ENCODE assay signal across 30 cellular contexts in genomic region chr1:15217654-15218053, GRCh38. TPM values are rescaled to one million over a fixed set of nuclear protein-coding genes. Genes with fewer than 3 reads are reported as not detected.
"Had no signal": no experiment of that assay in that cellular context is flagged by ENCODE, and none has a peak within 500 bp of the region (broad histone marks: within the 10 kb centered on the region; RNA-seq: fewer than 3 reads in every experiment).

No MANE protein-coding gene starts in this region.

- H3K4me1 Mint-ChIP-seq: activated CD4-positive, alpha-beta T cell treated with anti-CD3 and anti-CD28 coated beads for 36 hours had no signal

- H3K27me3 ChIP-seq: MG63 had no signal

- DNase-seq: activated CD4-positive, alpha-beta T cell treated with anti-CD3 and anti-CD28 coated beads for 36 hours; activated CD4-positive, alpha-beta T cell treated with anti-CD3 and anti-CD28 coated beads, Interleukin-2, amount 10 ng/mL, durations not matched to agents 7 days and 5 days; activated CD4-positive, alpha-beta T cell treated with anti-CD3 and anti-CD28 coated beads, Interleukin-2, amount 50 U/mL, for 48 hours; activated CD8-positive, alpha-beta T cell treated with anti-CD3 and anti-CD28 coated beads, Interleukin-2, amount 10 ng/mL, durations not matched to agents 7 days and 5 days; activated naive CD4-positive, alpha-beta T cell treated with anti-CD3 and anti-CD28 coated beads, Interleukin-2, amount 10 ng/mL, durations not matched to agents 7 days and 5 days; activated naive CD8-positive, alpha-beta T cell treated with anti-CD3 and anti-CD28 coated beads, Interleukin-2, amount 50 U/mL, for 24 hours; activated T-cell treated with anti-CD3 and anti-CD28 coated beads, Interleukin-2, amount 50 U/mL, for 24 hours; anterior cingulate cortex; caudate nucleus; cerebellar nuclear complex; Kasumi-1; KG1; MG63; NCI-H1048; NCI-H1105 treated with DMSO at 0.1 percent for 48 hours; NCI-H1436; NCI-H1694; NCI-H1930; NCI-H2081 treated with DMSO at 0.1 percent for 48 hours; NCI-H226; NCI-H524 treated with DMSO at 0.1 percent for 48 hours; Right ventricle myocardium superior; T-helper 1 cell; T-helper 9 cell had no signal

- H3K36me3 ChIP-seq: MG63 had no signal

- H3K36me3 Mint-ChIP-seq: activated naive CD4-positive, alpha-beta T cell treated with anti-CD3 and anti-CD28 coated beads, Interleukin-2, amount 10 ng/mL, durations not matched to agents 7 days and 5 days; activated naive CD8-positive, alpha-beta T cell had no signal

- H3K9me3 Mint-ChIP-seq: activated naive CD4-positive, alpha-beta T cell treated with anti-CD3 and anti-CD28 coated beads, Interleukin-2, amount 10 ng/mL, durations not matched to agents 7 days and 5 days; activated naive CD8-positive, alpha-beta T cell treated with anti-CD3 and anti-CD28 coated beads, Interleukin-2, amount 50 U/mL, for 24 hours; activated T-cell treated with anti-CD3 and anti-CD28 coated beads, Interleukin-2, amount 50 U/mL, for 24 hours; activated T-helper 2 cell treated with anti-CD3 and anti-CD28 coated beads, Interferon-gamma antibody, Interleukin-2, Interleukin-4, amounts not matched to agents 10 μg/mL and 5 μg/mL and 100 μg/mL, durations not matched to agents 14 hours and 24 hours and 36 hours had no signal

- H3K4me3 ChIP-seq: MG63 had no signal

- FAIRE-seq: bronchial epithelial cell had no signal

- H3K9me3 ChIP-seq: MG63 had no signal

- ATAC-seq: activated CD4-positive, alpha-beta T cell treated with anti-CD3 and anti-CD28 coated beads for 36 hours; activated CD4-positive, CD25-positive, alpha-beta regulatory T cell treated with anti-CD3 and anti-CD28 coated beads, Interleukin-2, amount 50 U/mL, for 24 hours; activated CD8-positive, alpha-beta T cell treated with anti-CD3 and anti-CD28 coated beads, Interleukin-2, amount 10 ng/mL, durations not matched to agents 7 days and 5 days; activated naive CD8-positive, alpha-beta T cell treated with anti-CD3 and anti-CD28 coated beads, Interleukin-2, amount 50 U/mL, for 24 hours; WTC11 had no signal

- H3K4me3 Mint-ChIP-seq: activated CD4-positive, alpha-beta T cell treated with anti-CD3 and anti-CD28 coated beads for 36 hours; activated CD4-positive, alpha-beta T cell treated with anti-CD3 and anti-CD28 coated beads, Interleukin-2, amount 10 ng/mL, durations not matched to agents 7 days and 5 days; activated CD8-positive, alpha-beta T cell treated with anti-CD3 and anti-CD28 coated beads, Interleukin-2, amount 10 ng/mL, durations not matched to agents 7 days and 5 days; activated naive CD4-positive, alpha-beta T cell treated with anti-CD3 and anti-CD28 coated beads, Interleukin-2, amount 10 ng/mL, durations not matched to agents 7 days and 5 days; activated naive CD8-positive, alpha-beta T cell; activated naive CD8-positive, alpha-beta T cell treated with anti-CD3 and anti-CD28 coated beads, Interleukin-2, amount 50 U/mL, for 24 hours; activated T-cell treated with anti-CD3 and anti-CD28 coated beads, Interleukin-2, amount 50 U/mL, for 24 hours; brain; WTC11 had no signal

- H3K27ac Mint-ChIP-seq: activated CD4-positive, alpha-beta T cell treated with anti-CD3 and anti-CD28 coated beads for 36 hours; activated CD4-positive, alpha-beta T cell treated with anti-CD3 and anti-CD28 coated beads, Interleukin-2, amount 10 ng/mL, durations not matched to agents 7 days and 5 days; activated CD8-positive, alpha-beta T cell treated with anti-CD3 and anti-CD28 coated beads, Interleukin-2, amount 10 ng/mL, durations not matched to agents 7 days and 5 days; activated naive CD4-positive, alpha-beta T cell treated with anti-CD3 and anti-CD28 coated beads, Interleukin-2, amount 10 ng/mL, durations not matched to agents 7 days and 5 days; activated naive CD8-positive, alpha-beta T cell; activated naive CD8-positive, alpha-beta T cell treated with anti-CD3 and anti-CD28 coated beads, Interleukin-2, amount 50 U/mL, for 24 hours; activated T-cell treated with anti-CD3 and anti-CD28 coated beads, Interleukin-2, amount 50 U/mL, for 24 hours; activated T-helper 2 cell treated with anti-CD3 and anti-CD28 coated beads, Interferon-gamma antibody, Interleukin-2, Interleukin-4, amounts not matched to agents 10 μg/mL and 5 μg/mL and 100 μg/mL, durations not matched to agents 14 hours and 24 hours and 36 hours; brain; WTC11 had no signal

RNA-seq across cellular contexts. Expression of gene FHAD1, which starts 29.4 kb away (rescaled TPM):
- total RNA-seq: activated CD4-positive, alpha-beta T cell treated with anti-CD3 and anti-CD28 coated beads, Interleukin-2, amount 10 ng/mL, durations not matched to agents 7 days and 5 days; activated T-helper 2 cell treated with anti-CD3 and anti-CD28 coated beads, Interferon-gamma antibody, Interleukin-2, Interleukin-4, amounts not matched to agents 10 μg/mL and 5 μg/mL and 100 μg/mL, durations not matched to agents 14 hours and 24 hours and 36 hours; bronchial epithelial cell; Right ventricle myocardium superior had no signal
